In the genomic region with DNA sequence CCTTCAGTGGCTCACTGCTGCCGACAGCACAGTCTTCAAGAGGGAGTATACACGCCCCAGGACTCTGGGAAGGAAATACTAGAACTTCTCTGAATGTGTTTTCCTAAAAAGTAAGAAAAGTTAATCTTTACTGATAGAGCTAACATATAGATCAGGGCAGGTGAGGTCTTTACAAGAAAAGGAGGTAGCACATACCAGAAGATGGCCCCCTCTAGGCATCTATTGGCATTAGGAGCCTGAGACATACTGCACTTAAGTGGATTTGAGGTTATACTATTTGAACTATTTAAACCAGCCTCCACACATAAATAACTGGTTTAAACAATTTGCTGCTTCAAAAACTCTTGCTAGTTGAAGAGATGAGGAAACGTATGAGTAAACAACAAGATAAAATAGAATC, we compare ENCODE assay signal across 16 cellular contexts.
DNase-seq lines count a peak whose midpoint lies in the region; ATAC-seq, FAIRE-seq and TF ChIP-seq lines count a peak whose summit lies in the region.
"Had no signal": no experiment of that assay in that cellular context is flagged by ENCODE, and none has a peak within 500 bp of the region (broad histone marks: within the 10 kb centered on the region; RNA-seq: fewer than 3 reads in every experiment).

No MANE protein-coding gene starts in this region.

- no peaks in the 10 kb centered on the region for H3K27me3 Mint-ChIP-seq in H9 (ENCODE audit: low read depth)
- peaks cover 8% of the 10 kb centered on the region for H3K27me3 Mint-ChIP-seq in neural progenitor cell (ENCODE audit: insufficient read depth, low read depth)
- H3K27me3 Mint-ChIP-seq: B cell; CD4-positive, alpha-beta T cell had no signal

- H3K79me2 ChIP-seq in H9 (ENCODE audit: insufficient read depth, low read length) (no peaks in the 10 kb centered on the region), OCI-LY1 (ENCODE audit: insufficient read depth, low read length) (no peaks in the 10 kb centered on the region), H1 (ENCODE audit: control insufficient read depth in 1 of 2, insufficient read depth in 2 of 2, low read length in 2 of 2) (no peaks in the 10 kb centered on the region), neural progenitor cell (ENCODE audit: low read depth) (no peaks in the 10 kb centered on the region)

- H3K4me2 ChIP-seq in H9 (ENCODE audit: insufficient read depth, insufficient read length, low read length) (no peak overlapping the region), OCI-LY1 (ENCODE audit: low read length) (no peak overlapping the region), H1 (ENCODE audit: insufficient read depth in 1 of 2, low read depth in 2 of 2, low read length in 2 of 2) (no peak overlapping the region), neural progenitor cell (no peak overlapping the region)

- H3K4ac ChIP-seq in H9 (ENCODE audit: low read depth, low read length) (no peak overlapping the region), H1 (replicated peaks; ENCODE audit: insufficient read length, low read depth, low read length) (no peak overlapping the region)

- H3K27me3 ChIP-seq in H9 (ENCODE audit: insufficient read depth, low read length) (no peaks in the 10 kb centered on the region), OCI-LY1 (ENCODE audit: insufficient read depth, low read length) (peaks cover 4% of the 10 kb centered on the region; the same call in 1 of the 2 replicates), H1 (replicated peaks in 1 of 4; ENCODE audit: control insufficient read depth in 3 of 4, extremely low read depth in 1 of 4, insufficient read depth in 3 of 4, low read length in 3 of 4) (no peaks in the 10 kb centered on the region), neural progenitor cell (no peaks in the 10 kb centered on the region)

- no peak overlapping the region for H3T11ph ChIP-seq in H9 (ENCODE audit: low read length)

- H3K27ac Mint-ChIP-seq in H9: peak overlapping the region in 2 of 3 experiments; percentile 15 to 68; a peak in 4 of 7 replicates
- H3K27ac Mint-ChIP-seq in neural progenitor cell: peak overlapping the region; percentile 1
- H3K27ac Mint-ChIP-seq: B cell; CD4-positive, alpha-beta T cell had no signal

- H4K20me1 ChIP-seq in H9 (ENCODE audit: control insufficient read depth, insufficient read depth, insufficient read length) (no peaks in the 10 kb centered on the region), OCI-LY1 (ENCODE audit: insufficient read depth, low read length) (no peaks in the 10 kb centered on the region), H1 (replicated peaks in 1 of 2; ENCODE audit: control insufficient read depth in 1 of 2, insufficient read depth in 2 of 2, low read length in 2 of 2) (no peaks in the 10 kb centered on the region), neural progenitor cell (ENCODE audit: low read depth) (no peaks in the 10 kb centered on the region)

- CTCF ChIA-PET in H1 (lab: Charles Lee; ENCODE audit: partially characterized antibody): interaction anchor here (1.0 kb wide), 1 partner anchor 320 kb away, joined by 5 read pairs; no protein-coding TSS in a partner anchor

- WGBS in H9 (ENCODE audit: extremely low coverage, insufficient read length, low lambda C conversion rate): no CpG with 5 or more reads among the region's 3 CpGs
- 90% methylated on average over 3 of the region's 3 CpGs; no CpG with 5 or more reads in 1 of the 2 experiments for WGBS in H1 (ENCODE audit: extremely low coverage in 1 of 2, insufficient coverage in 1 of 2, insufficient read length in 1 of 2, insufficient replicate concordance in 2 of 2, low coverage in 1 of 2, low lambda C conversion rate in 2 of 2, missing lambda C conversion rate in 1 of 2), 2 experiments

- H2BK5ac ChIP-seq in H9 (ENCODE audit: insufficient read length, low read length) (no peak overlapping the region), H1 (ENCODE audit: low read depth, low read length) (no peak overlapping the region)

- POLR2A ChIA-PET in H1 (lab: Charles Lee; ENCODE audit: partially characterized antibody): no interaction called here

- H3K9ac ChIP-seq in H9 (ENCODE audit: extremely low read depth, insufficient read length, low read length) (no peak overlapping the region), OCI-LY1 (ENCODE audit: low read length) (no peak overlapping the region), H1 (replicated peaks in 1 of 4; ENCODE audit: extremely low read depth in 1 of 4, low read depth in 3 of 4, low read length in 3 of 4) (no peak overlapping the region), neural progenitor cell (no peak overlapping the region)

- H2AK5ac ChIP-seq in H9 (ENCODE audit: insufficient read length, low read length) (no peak overlapping the region), H1 (ENCODE audit: low read depth, low read length) (no peak overlapping the region)

- no peak overlapping the region for H4K8ac ChIP-seq in H9 (replicated peaks; ENCODE audit: insufficient read length, low read depth, low read length)
- no peak overlapping the region for H4K8ac ChIP-seq in H1 (ENCODE audit: extremely low read depth, insufficient read depth, low read length)

- H3K9me2 ChIP-seq in OCI-LY1 (ENCODE audit: low read depth, low read length): no peaks in the 10 kb centered on the region

- H3K4me3 Mint-ChIP-seq in H9: no peak overlapping the region
- no peak overlapping the region for H3K4me3 Mint-ChIP-seq in neural progenitor cell
- H3K4me3 Mint-ChIP-seq: B cell; CD4-positive, alpha-beta T cell had no signal

- H4K91ac ChIP-seq in H9 (ENCODE audit: insufficient read length, low read depth, low read length) (no peak overlapping the region), H1 (replicated peaks; ENCODE audit: insufficient read length, low read length) (no peak overlapping the region)

- H2BK20ac ChIP-seq in H9 (ENCODE audit: low read depth, low read length, poor library complexity, severe bottlenecking) (no peak overlapping the region), H1 (ENCODE audit: low read length) (no peak overlapping the region)

- no peak for TF ChIP-seq POLR2A in H1 (IDR thresholded peaks at IDR 0.05; ENCODE audit: control extremely low read depth in 1 of 2, low read depth in 2 of 2, low read length in 2 of 2)

- H4K5ac ChIP-seq in H9 (ENCODE audit: insufficient read length, low read depth, low read length) (no peak overlapping the region), H1 (ENCODE audit: insufficient read length, low read depth, low read length) (no peak overlapping the region)

- H3K56ac ChIP-seq in H9 (ENCODE audit: insufficient read length, low read depth, low read length) (no peak overlapping the region), H1 (replicated peaks; ENCODE audit: insufficient read length, low read depth, low read length) (no peak overlapping the region)

- H3F3A ChIP-seq in OCI-LY1 (ENCODE audit: insufficient read depth, low read length) (no peaks in the 10 kb centered on the region), neural progenitor cell (ENCODE audit: low read depth) (no peaks in the 10 kb centered on the region)

- H3K4me1 Mint-ChIP-seq in H9 (peaks cover 10% of the 10 kb centered on the region in 2 experiments), neural progenitor cell (peaks cover 4% of the 10 kb centered on the region)

- no peaks in the 10 kb centered on the region for H3K9me3 ChIP-seq in H9 (ENCODE audit: control insufficient read depth, low read depth, low read length)
- H3K9me3 ChIP-seq in OCI-LY1 (ENCODE audit: low read length): 0 out of 2 replicates have a peak, but pooled peaks cover under 1% of the 10 kb centered on the region
- H3K9me3 ChIP-seq in H1 (ENCODE audit: insufficient read depth in 2 of 2, low read depth in 1 of 2, low read length in 1 of 2): no peaks in the 10 kb centered on the region
- H3K9me3 ChIP-seq in neural progenitor cell (ENCODE audit: low read depth): no peaks in the 10 kb centered on the region

- no peaks in the 10 kb centered on the region for H3K9me3 Mint-ChIP-seq in H9
- no peaks in the 10 kb centered on the region for H3K9me3 Mint-ChIP-seq in neural progenitor cell
- H3K9me3 Mint-ChIP-seq: CD4-positive, alpha-beta T cell had no signal

- H3K4me3 ChIP-seq in OCI-LY1 (ENCODE audit: low read depth, low read length, poor library complexity, severe bottlenecking) (no peak overlapping the region), H1 (ENCODE audit: extremely low read depth in 1 of 4, insufficient read depth in 2 of 4, low read depth in 3 of 4, low read length in 4 of 4) (no peak overlapping the region), neural progenitor cell (no peak overlapping the region)

- intact Hi-C loops in Right ventricle myocardium inferior (cut with DNase I): no loop called here

- no peaks in the 10 kb centered on the region for H3K79me1 ChIP-seq in H9 (ENCODE audit: insufficient read depth, low read depth, low read length, poor library complexity, severe bottlenecking)
- H3K79me1 ChIP-seq in H1 (ENCODE audit: low read depth, low read length): no peaks in the 10 kb centered on the region

- H2AFZ ChIP-seq in H9 (ENCODE audit: low read length) (no peak overlapping the region), OCI-LY1 (ENCODE audit: low read length) (no peak overlapping the region), H1 (ENCODE audit: low read length) (no peak overlapping the region), neural progenitor cell (replicated peaks) (no peak overlapping the region)

- H2BK120ac ChIP-seq in H9 (ENCODE audit: low read depth, low read length, poor library complexity, severe bottlenecking): no peak overlapping the region
- no peak overlapping the region for H2BK120ac ChIP-seq in H1 (replicated peaks; ENCODE audit: low read depth, low read length)

- H3K23me2 ChIP-seq in H9 (ENCODE audit: insufficient read length, low read depth, low read length, poor library complexity, severe bottlenecking) (no peaks in the 10 kb centered on the region), H1 (ENCODE audit: low read depth, low read length) (no peaks in the 10 kb centered on the region)

- TF ChIP-seq CTCF in H9 (conservative IDR thresholded peaks at IDR 0.05): no peak
- TF ChIP-seq CTCF in OCI-LY1 (IDR thresholded peaks at IDR 0.05; ENCODE audit: low read length): peak; percentile 20; the same call in 1 of the 2 replicates
- TF ChIP-seq CTCF in H1 (IDR thresholded peaks at IDR 0.05; ENCODE audit: control extremely low read depth in 1 of 3, insufficient read depth in 1 of 3, low read depth in 1 of 3, low read length in 3 of 3): no peak
- no peak for TF ChIP-seq CTCF in neural progenitor cell (IDR thresholded peaks at IDR 0.05)

- H3K18ac ChIP-seq in H9 (ENCODE audit: insufficient read length, low read depth, low read length): no peak overlapping the region
- H3K18ac ChIP-seq in H1 (ENCODE audit: extremely low read depth, low read length): 0 out of 2 replicates have a peak overlapping the region, but pooled peaks have one; percentile 22

- H3K4me1 ChIP-seq in H9 (ENCODE audit: insufficient read depth, low read length) (peaks cover 4% of the 10 kb centered on the region; the same call in 1 of the 2 replicates), OCI-LY1 (ENCODE audit: insufficient read depth, low read length, severe bottlenecking) (no peaks in the 10 kb centered on the region), H1 (replicated peaks in 1 of 4; ENCODE audit: control insufficient read depth in 3 of 4, insufficient read depth in 4 of 4, low read length in 3 of 4) (peaks cover 0 to 3% (median 2%) of the 10 kb centered on the region in 4 experiments; a peak in 3 of 7 replicates), neural progenitor cell (no peaks in the 10 kb centered on the region)

- H2BK12ac ChIP-seq in H9 (ENCODE audit: insufficient read length, low read depth, low read length): no peak overlapping the region
- H2BK12ac ChIP-seq in H1 (ENCODE audit: low read depth, low read length): peak overlapping the region; percentile 27; the same call in 1 of the 2 replicates

- H2BK15ac ChIP-seq in H9 (ENCODE audit: low read depth, low read length) (no peak overlapping the region), H1 (ENCODE audit: low read length) (no peak overlapping the region)

- no peak for TF ChIP-seq RAD21 in H1 (IDR thresholded peaks at IDR 0.05 in 1 of 2, conservative IDR thresholded peaks at IDR 0.05 in 1 of 2; ENCODE audit: low read depth in 2 of 2, low read length in 2 of 2)

- no peak for DNase-seq in H9
- DNase-seq in H1 (ENCODE audit: low read depth in 1 of 2, low spot score in 2 of 2): no peak
- no peak for DNase-seq in neural progenitor cell (ENCODE audit: low spot score)
- DNase-seq in Right ventricle myocardium inferior (ENCODE audit: missing footprints): no peak
- DNase-seq in NCI-H2029 (lab: John Stamatoyannopoulos, UW): no peak
- DNase-seq: C1 segment of cervical spinal cord; Calu3; CD4-positive, alpha-beta T cell; DMS 273 treated with DMSO at 0.1 percent for 48 hours; IMR-90 had no signal

- H3K23ac ChIP-seq in H9 (ENCODE audit: insufficient read length, low read depth, low read length) (no peak overlapping the region), H1 (ENCODE audit: insufficient read length) (no peak overlapping the region)

- no peak for TF ChIP-seq EP300 in H1 (IDR thresholded peaks at IDR 0.05; ENCODE audit: borderline replicate concordance in 1 of 2, low read depth in 2 of 2, low read length in 2 of 2)

- H3K36me3 ChIP-seq in OCI-LY1 (ENCODE audit: insufficient read depth, low read length): no peaks in the 10 kb centered on the region
- H3K36me3 ChIP-seq in H1 (ENCODE audit: control insufficient read depth in 2 of 4, insufficient read depth in 4 of 4, low read length in 3 of 4): no peaks in the 10 kb centered on the region
- H3K36me3 ChIP-seq in neural progenitor cell: no peaks in the 10 kb centered on the region

- H3K27ac ChIP-seq in H9 (ENCODE audit: insufficient read length, low read depth, low read length) (no peak overlapping the region), OCI-LY1 (ENCODE audit: low read depth, low read length, poor library complexity, severe bottlenecking) (no peak overlapping the region), H1 (ENCODE audit: low read depth, low read length) (no peak overlapping the region), neural progenitor cell (no peak overlapping the region)

- H3K14ac ChIP-seq in H9 (ENCODE audit: insufficient read depth, low read length) (no peak overlapping the region), H1 (ENCODE audit: insufficient read length) (no peak overlapping the region)

- no peak for FAIRE-seq in H1 (lab: Jason Lieb, UNC)
- FAIRE-seq: A204.1, GM12892 had no signal

- no peak for ATAC-seq in Right ventricle myocardium inferior
- ATAC-seq in HG02970 (IDR thresholded peaks at IDR 0.05; ENCODE audit: low FRiP score, unreplicated experiment): no peak
- ATAC-seq: HCT116 had no signal

- H3K36me3 Mint-ChIP-seq in H9 (ENCODE audit: insufficient read depth in 1 of 3, low read depth in 3 of 3) (no peaks in the 10 kb centered on the region), neural progenitor cell (no peaks in the 10 kb centered on the region)
